In the genomic region with DNA sequence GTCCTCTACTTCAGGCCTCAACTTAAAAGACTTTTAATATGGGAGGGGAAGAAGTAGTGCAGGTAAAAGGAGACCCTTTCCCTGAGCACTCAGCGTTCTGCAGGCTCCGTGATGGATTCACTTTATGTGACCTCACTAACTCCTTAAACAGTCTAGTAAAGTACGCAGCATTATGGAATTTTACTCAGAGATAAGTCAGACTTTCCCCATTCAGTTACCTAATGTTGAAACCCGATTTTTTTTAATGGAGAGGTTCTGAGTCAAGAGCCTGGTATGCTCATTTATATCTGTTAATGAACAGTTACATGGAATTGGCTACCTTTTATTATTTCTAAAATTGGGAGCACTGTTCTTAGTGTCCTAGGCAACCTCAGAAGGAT, we compare ENCODE assay signal across 27 cellular contexts. TPM values are rescaled to one million over a fixed set of nuclear protein-coding genes. Genes with fewer than 3 reads are reported as not detected.
DNase-seq lines count a peak whose midpoint lies in the region; ATAC-seq and TF ChIP-seq lines count a peak whose summit lies in the region.
"Had no signal": no experiment of that assay in that cellular context is flagged by ENCODE, and none has a peak within 500 bp of the region (broad histone marks: within the 10 kb centered on the region; RNA-seq: fewer than 3 reads in every experiment).

No MANE protein-coding gene starts in this region.

- peaks cover 28% of the 10 kb centered on the region for H3K4me1 Mint-ChIP-seq in memory B cell
- H3K4me1 Mint-ChIP-seq in activated CD4-positive, alpha-beta memory T cell treated with anti-CD3 and anti-CD28 coated beads, Interleukin-2, amount 10 ng/mL, durations not matched to agents 7 days and 5 days, result no peaks in the 10 kb centered on the region

- H3K27ac ChIP-seq in mammary epithelial cell (ENCODE audit: insufficient read depth, low read depth, low read length), result no peak overlapping the region
- H3K27ac ChIP-seq in breast epithelium, result no peak overlapping the region
- H3K27ac ChIP-seq in temporal lobe (ENCODE audit: low read depth, low read length), result peak overlapping the region; percentile 98
- H3K27ac ChIP-seq: 22Rv1, ascending aorta, heart right ventricle, Peyer's patch, SJSA1, vagina had no signal

- peak overlapping the region; percentile 24 for H3K4me3 Mint-ChIP-seq in memory B cell
- no peak overlapping the region for H3K4me3 Mint-ChIP-seq in activated CD4-positive, alpha-beta memory T cell treated with anti-CD3 and anti-CD28 coated beads, Interleukin-2, amount 10 ng/mL, durations not matched to agents 7 days and 5 days
- H3K4me3 Mint-ChIP-seq: CD4-positive, alpha-beta memory T cell had no signal

- POLR2A ChIA-PET in activated CD4-positive, alpha-beta memory T cell treated with anti-CD3 and anti-CD28 coated beads, Interleukin-2, amount 10 ng/mL, durations not matched to agents 7 days and 5 days (lab: Charles Lee), result no interaction called here

- CTCF ChIA-PET in mammary epithelial cell (lab: Charles Lee; ENCODE audit: low non-redundant PET), result no interaction called here
- CTCF ChIA-PET in activated CD4-positive, alpha-beta memory T cell treated with anti-CD3 and anti-CD28 coated beads, Interleukin-2, amount 10 ng/mL, durations not matched to agents 7 days and 5 days (lab: Charles Lee), result no interaction called here

- dilution Hi-C loops in mammary epithelial cell (cut with HindIII; ENCODE audit: low sequenced_read_pairs), result no loop called here

- no peak for ATAC-seq in memory B cell (ENCODE audit: low read depth)
- ATAC-seq in GM19395 (IDR thresholded peaks at IDR 0.05; ENCODE audit: unreplicated experiment), result no peak
- ATAC-seq: activated naive CD4-positive, alpha-beta T cell treated with anti-CD3 and anti-CD28 coated beads, Interleukin-2, amount 50 U/mL, for 72 hours; heart right ventricle; stimulated activated naive CD8-positive, alpha-beta T cell treated with anti-CD3 and anti-CD28 coated beads, Interleukin-15, Interleukin-2, amounts not matched to agents 100 U/mL and 50 U/mL, for 24 hours had no signal

- no peak for TF ChIP-seq CTCF in mammary epithelial cell (conservative IDR thresholded peaks at IDR 0.05 in 1 of 2, IDR thresholded peaks at IDR 0.05 in 1 of 2; ENCODE audit: extremely low read depth in 1 of 2, insufficient read depth in 1 of 2, low read depth in 1 of 2, low read length in 2 of 2)
- no peak for TF ChIP-seq CTCF in breast epithelium (IDR thresholded peaks at IDR 0.05)

- H3K4me3 ChIP-seq in mammary epithelial cell (replicated peaks in 1 of 3; ENCODE audit: insufficient read depth in 1 of 3, low read depth in 2 of 3, low read length in 3 of 3) (no peak overlapping the region), breast epithelium (no peak overlapping the region)
- H3K4me3 ChIP-seq: ascending aorta, heart right ventricle, lung, Peyer's patch, sigmoid colon, SJSA1, vagina had no signal

- intact Hi-C loops in mammary epithelial cell (cut with micrococcal nuclease), result no loop called here
- intact Hi-C loops in breast epithelium (cut with DNase I; ENCODE audit: low total_unique reads), result no loop called here

- no TSS peak for BruUV-seq in mammary epithelial cell (replicated peaks; lab: Mats Ljungman, UMichigan)

- DNase-seq in mammary epithelial cell (peak; percentile 27), breast epithelium (ENCODE audit: low spot score in 2 of 2) (no peak), astrocyte of the hippocampus (ENCODE audit: low read depth, low spot score) (peak; percentile 12), memory B cell (ENCODE audit: low spot score in 2 of 2) (no peak)
- DNase-seq in activated CD4-positive, alpha-beta memory T cell treated with anti-CD3 and anti-CD28 coated beads, Interleukin-2, amount 10 ng/mL, durations not matched to agents 7 days and 5 days, result no peak
- no peak for DNase-seq in stimulated activated CD4-positive, alpha-beta T cell treated with anti-CD3 and anti-CD28 coated beads, Interleukin-4, amount 100 ng/mL, for 1 hour
- DNase-seq: activated CD4-positive, alpha-beta T cell treated with anti-CD3 and anti-CD28 coated beads for 1 hour; activated T-cell treated with anti-CD3 and anti-CD28 coated beads for 4 hours; CD4-positive, alpha-beta memory T cell; cerebellar nuclear complex; EL; heart right ventricle; kidney glomerular epithelial cell; NCI-H1092 treated with DMSO at 0.1 percent for 48 hours; NCI-H1930; NCI-H69; Peyer's patch; sigmoid colon; stimulated activated naive CD8-positive, alpha-beta T cell treated with anti-CD3 and anti-CD28 coated beads, Interleukin-15, Interleukin-2, amounts not matched to agents 100 U/mL and 50 U/mL, for 24 hours had no signal

- peak overlapping the region; percentile 33 for H3K27ac Mint-ChIP-seq in memory B cell
- H3K27ac Mint-ChIP-seq in activated CD4-positive, alpha-beta memory T cell treated with anti-CD3 and anti-CD28 coated beads, Interleukin-2, amount 10 ng/mL, durations not matched to agents 7 days and 5 days, result no peak overlapping the region
- H3K27ac Mint-ChIP-seq: activated naive CD4-positive, alpha-beta T cell treated with anti-CD3 and anti-CD28 coated beads, Interleukin-2, amount 50 U/mL, for 72 hours; CD4-positive, alpha-beta memory T cell had no signal

- H3K9me3 Mint-ChIP-seq in memory B cell, result no peaks in the 10 kb centered on the region
- H3K9me3 Mint-ChIP-seq in activated CD4-positive, alpha-beta memory T cell treated with anti-CD3 and anti-CD28 coated beads, Interleukin-2, amount 10 ng/mL, durations not matched to agents 7 days and 5 days, result no peaks in the 10 kb centered on the region
- H3K9me3 Mint-ChIP-seq: CD4-positive, alpha-beta memory T cell had no signal

- TF ChIP-seq POLR2A in breast epithelium (IDR thresholded peaks at IDR 0.05), result no peak

- no peak overlapping the region for H3K9ac ChIP-seq in mammary epithelial cell (ENCODE audit: insufficient read depth, low read length)

- WGBS in mammary epithelial cell (ENCODE audit: low coverage, missing lambda C conversion rate), result 49% methylated on average over 4 of the region's 4 CpGs

- in situ Hi-C loops in mammary epithelial cell (cut with MboI; ENCODE audit: low sequenced_read_pairs in 2 of 2), result no loop called here

- no peaks in the 10 kb centered on the region for H3K27me3 Mint-ChIP-seq in memory B cell
- H3K27me3 Mint-ChIP-seq in activated CD4-positive, alpha-beta memory T cell treated with anti-CD3 and anti-CD28 coated beads, Interleukin-2, amount 10 ng/mL, durations not matched to agents 7 days and 5 days, result no peaks in the 10 kb centered on the region
- H3K27me3 Mint-ChIP-seq: CD4-positive, alpha-beta memory T cell had no signal

- no peaks in the 10 kb centered on the region for H3K36me3 ChIP-seq in mammary epithelial cell (ENCODE audit: insufficient read depth, low read length)
- no peaks in the 10 kb centered on the region for H3K36me3 ChIP-seq in breast epithelium
- H3K36me3 ChIP-seq: ascending aorta, Peyer's patch, sigmoid colon, SJSA1, vagina had no signal

- H3K27me3 ChIP-seq in mammary epithelial cell (ENCODE audit: insufficient read depth, low read length), result no peaks in the 10 kb centered on the region
- no peaks in the 10 kb centered on the region for H3K27me3 ChIP-seq in breast epithelium
- H3K27me3 ChIP-seq: ascending aorta, heart right ventricle, Peyer's patch, sigmoid colon, SJSA1, vagina had no signal

- H3K4me1 ChIP-seq in mammary epithelial cell (ENCODE audit: insufficient read depth, low read length) (no peaks in the 10 kb centered on the region), breast epithelium (peaks cover 0 to 3% of the 10 kb centered on the region in 2 donors)
- H3K4me1 ChIP-seq: ascending aorta, Peyer's patch, sigmoid colon, SJSA1, vagina had no signal

- H3K4me2 ChIP-seq in mammary epithelial cell (ENCODE audit: insufficient read depth, low read depth, low read length), result no peak overlapping the region

- no peaks in the 10 kb centered on the region for H4K20me1 ChIP-seq in mammary epithelial cell (ENCODE audit: insufficient read depth, low read length)

- peaks cover 11% of the 10 kb centered on the region for H3K36me3 Mint-ChIP-seq in memory B cell
- H3K36me3 Mint-ChIP-seq in activated CD4-positive, alpha-beta memory T cell treated with anti-CD3 and anti-CD28 coated beads, Interleukin-2, amount 10 ng/mL, durations not matched to agents 7 days and 5 days (ENCODE audit: low read depth), result peaks cover 6% of the 10 kb centered on the region

- H2AFZ ChIP-seq in mammary epithelial cell (ENCODE audit: low read depth, low read length), result no peak overlapping the region

- no peaks in the 10 kb centered on the region for H3K79me2 ChIP-seq in mammary epithelial cell (ENCODE audit: insufficient read depth, low read length)

- H3K9me3 ChIP-seq in mammary epithelial cell (replicated peaks; ENCODE audit: insufficient read depth, low read length), result no peaks in the 10 kb centered on the region
- H3K9me3 ChIP-seq in breast epithelium, result no peaks in the 10 kb centered on the region
- H3K9me3 ChIP-seq: ascending aorta, heart right ventricle, Peyer's patch, sigmoid colon, SJSA1, vagina had no signal

RNA-seq across cellular contexts. Expression of a gene that starts 34.1 kb away (rescaled TPM):
- total RNA-seq in mammary epithelial cell, result 1 to 10 TPM in 1 of 2 donors, not detected in 1; 1.5 TPM
- 0.06 TPM for polyA plus RNA-seq in mammary epithelial cell
- not detected for polyA minus RNA-seq in mammary epithelial cell
- 10 to 100 TPM in 2 of 3 donors, 1 to 10 TPM in 1; 9.3 to 23.9 (median 13.1) TPM for total RNA-seq in breast epithelium
- 5.4 TPM for total RNA-seq in temporal lobe
- 1 to 10 TPM; 6.3 to 8.4 TPM for total RNA-seq in activated CD4-positive, alpha-beta memory T cell treated with anti-CD3 and anti-CD28 coated beads, Interleukin-2, amount 10 ng/mL, durations not matched to agents 7 days and 5 days

Comparison
In these comparisons a context has a peak if more than half of its experiments do, and no peak if none do; other contexts are left out.
1. DNase-seq: peak in mammary epithelial cell (single experiment) and astrocyte of the hippocampus (single experiment); none in breast epithelium (0 of 2), memory B cell (0 of 2), activated CD4-positive, alpha-beta memory T cell treated with anti-CD3 and anti-CD28 coated beads, Interleukin-2, amount 10 ng/mL, durations not matched to agents 7 days and 5 days (single experiment) and stimulated activated CD4-positive, alpha-beta T cell treated with anti-CD3 and anti-CD28 coated beads, Interleukin-4, amount 100 ng/mL, for 1 hour (single experiment).